Comparison of ENCODE assay signal across 19 cellular contexts in the genomic region with DNA sequence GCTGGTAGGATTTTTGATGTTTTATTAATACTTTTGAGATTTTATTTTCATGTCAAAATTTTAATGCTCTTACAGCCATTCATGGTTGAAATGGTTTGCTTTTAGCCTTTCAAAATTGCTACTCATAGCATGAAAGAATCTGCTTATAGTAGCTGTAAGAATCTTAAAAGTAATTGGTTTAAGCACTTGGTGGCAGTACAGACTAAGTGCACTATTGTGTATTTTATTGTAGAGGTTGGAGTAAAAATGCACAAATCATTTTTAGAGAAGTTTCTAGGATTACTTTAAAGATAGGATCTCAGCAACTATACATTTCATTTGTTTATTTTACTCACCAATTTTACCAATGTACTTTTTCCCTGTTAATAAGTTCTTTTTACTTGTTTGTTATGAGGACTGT.
A peak's percentile ranks its signal among the peaks of the same experiment; 100 is the strongest.
DNase-seq lines count a peak whose midpoint lies in the region; TF ChIP-seq lines count a peak whose summit lies in the region.
"Had no signal": no experiment of that assay in that cellular context is flagged by ENCODE, and none has a peak within 500 bp of the region (broad histone marks: within the 10 kb centered on the region; RNA-seq: fewer than 3 reads in every experiment).

No MANE protein-coding gene starts in this region.

- H3K4me3 Mint-ChIP-seq in osteocyte (ENCODE audit: unreplicated experiment) = no peak overlapping the region
- H3K4me3 Mint-ChIP-seq: activated naive CD4-positive, alpha-beta T cell treated with anti-CD3 and anti-CD28 coated beads for 36 hours; memory B cell had no signal

- H3K27me3 ChIP-seq in PC-9 (ENCODE audit: insufficient read depth, low read depth) = no peaks in the 10 kb centered on the region
- H3K27me3 ChIP-seq: uterus had no signal

- H3K36me3 Mint-ChIP-seq in osteocyte (ENCODE audit: unreplicated experiment) = no peaks in the 10 kb centered on the region
- H3K36me3 Mint-ChIP-seq: memory B cell had no signal

- H3F3A ChIP-seq in PC-9 (ENCODE audit: insufficient read depth, low read depth) = no peaks in the 10 kb centered on the region

- H3K4me2 ChIP-seq in PC-9 = no peak overlapping the region

- H3K9me2 ChIP-seq in PC-9 (ENCODE audit: insufficient read depth) = no peaks in the 10 kb centered on the region

- intact Hi-C loops in PC-9 (cut with micrococcal nuclease; ENCODE audit: unreplicated experiment) = no loop called here

- H2AFZ ChIP-seq in PC-9 = no peak overlapping the region

- no peaks in the 10 kb centered on the region for H3K79me2 ChIP-seq in PC-9 (ENCODE audit: low read depth)

- no peak overlapping the region for H3K27ac Mint-ChIP-seq in osteocyte (ENCODE audit: unreplicated experiment)
- H3K27ac Mint-ChIP-seq: activated naive CD4-positive, alpha-beta T cell treated with anti-CD3 and anti-CD28 coated beads for 36 hours; memory B cell had no signal

- H3K36me3 ChIP-seq in PC-9 (ENCODE audit: low read depth) = no peaks in the 10 kb centered on the region
- H3K36me3 ChIP-seq: HAP-1, uterus had no signal

- DNase-seq in NCI-H345 (lab: John Stamatoyannopoulos, UW) = peak; percentile 2
- DNase-seq in NCI-H345 treated with DMSO at 0.1 percent for 48 hours (lab: John Stamatoyannopoulos, UW; ENCODE audit: unreplicated experiment) = no peak
- DNase-seq in LHCN-M2 (ENCODE audit: low read depth) = peak; percentile 3
- no peak for DNase-seq in RWPE1 (ENCODE audit: low spot score)
- DNase-seq in osteocyte (ENCODE audit: extremely low spot score, unreplicated experiment) = no peak
- DNase-seq in PC-9 = no peak
- no peak for DNase-seq in cerebellum (ENCODE audit: low spot score)
- DNase-seq in activated CD4-positive, alpha-beta T cell treated with anti-CD3 and anti-CD28 coated beads, Interleukin-2, amount 50 U/mL, for 48 hours = no peak
- DNase-seq: activated CD4-positive, CD25-positive, alpha-beta regulatory T cell; activated naive CD4-positive, alpha-beta T cell treated with anti-CD3 and anti-CD28 coated beads for 36 hours; effector CD4-positive, alpha-beta T cell; foreskin melanocyte; KG1; NCI-H1930; stimulated activated naive CD8-positive, alpha-beta T cell treated with anti-CD3 and anti-CD28 coated beads, Interleukin-15, Interleukin-2, amounts not matched to agents 100 U/mL and 50 U/mL, for 24 hours; uterus had no signal

- CTCF ChIA-PET in RWPE1 (lab: Yijun Ruan, JAX) = interaction anchor here (1.3 kb wide), 1 partner anchor 233 kb away, joined by 3 read pairs; no protein-coding TSS in a partner anchor
- CTCF ChIA-PET in PC-9 (lab: Charles Lee) = no interaction called here

- H3K27ac ChIP-seq in RWPE1 (no peak overlapping the region), PC-9 (no peak overlapping the region)
- H3K27ac ChIP-seq: skin epidermis, uterus had no signal

- no TSS peak for BruUV-seq in PC-9 (replicated peaks; lab: Mats Ljungman, UMichigan)

- H4K20me1 ChIP-seq in PC-9 (ENCODE audit: insufficient read depth) = no peaks in the 10 kb centered on the region

- H3K4me1 ChIP-seq in PC-9 (replicated peaks; ENCODE audit: insufficient read depth) = no peaks in the 10 kb centered on the region
- H3K4me1 ChIP-seq: HAP-1, uterus had no signal

- H3K4me1 Mint-ChIP-seq in osteocyte (ENCODE audit: unreplicated experiment) = no peaks in the 10 kb centered on the region
- H3K4me1 Mint-ChIP-seq: memory B cell had no signal

- H3K9me3 Mint-ChIP-seq in osteocyte (ENCODE audit: unreplicated experiment) = no peaks in the 10 kb centered on the region
- H3K9me3 Mint-ChIP-seq: activated naive CD4-positive, alpha-beta T cell treated with anti-CD3 and anti-CD28 coated beads for 36 hours had no signal

- TF ChIP-seq CTCF in RWPE1 (conservative IDR thresholded peaks at IDR 0.05; ENCODE audit: low read depth) = 0 out of 2 replicates have a peak, but pooled peaks have one; percentile 9
- TF ChIP-seq CTCF in osteocyte (IDR thresholded peaks at IDR 0.05) = peak; percentile 38
- no peak for TF ChIP-seq CTCF in PC-9 (conservative IDR thresholded peaks at IDR 0.05)

- H3K9me3 ChIP-seq in PC-9 (ENCODE audit: insufficient read depth, low read depth) = no peaks in the 10 kb centered on the region
- H3K9me3 ChIP-seq: HAP-1, uterus had no signal

- POLR2A ChIA-PET in RWPE1 (lab: Yijun Ruan, JAX; ENCODE audit: low non-redundant PET) (no interaction called here), PC-9 (lab: Charles Lee; ENCODE audit: unreplicated experiment) (no interaction called here)

- peaks cover 2% of the 10 kb centered on the region for H3K27me3 Mint-ChIP-seq in osteocyte (ENCODE audit: unreplicated experiment)
- H3K27me3 Mint-ChIP-seq: memory B cell had no signal

- no peak overlapping the region for H3K4me3 ChIP-seq in PC-9
- H3K4me3 ChIP-seq: HAP-1, skin epidermis, uterus had no signal

Comparison
In these comparisons a context has a peak if more than half of its experiments do, and no peak if none do; other contexts are left out.
1. DNase-seq: peak in NCI-H345 (single experiment) and LHCN-M2 (single experiment); none in NCI-H345 treated with DMSO at 0.1 percent for 48 hours (single experiment), RWPE1 (single experiment), osteocyte (single experiment), PC-9 (0 of 2), cerebellum (single experiment) and activated CD4-positive, alpha-beta T cell treated with anti-CD3 and anti-CD28 coated beads, Interleukin-2, amount 50 U/mL, for 48 hours (0 of 2).